Comparison of ENCODE assay signal across 1 cellular context in genomic region chrX:107627792-107628661, GRCh38.
TF ChIP-seq lines count a peak whose summit lies in the region.

TSS of gene PRPS1 (plus strand) at chrX:107628510. CDS start at chrX:107628629, 119 bp downstream.

TF ChIP-seq in H1, 55 proteins besides CTCF, POLR2A, EP300 and RAD21 (continued from another document):
- TF ChIP-seq E2F6 (IDR thresholded peaks at IDR 0.05) (peak; percentile 34; the same call in 1 of the 2 replicates), CEBPB (IDR thresholded peaks at IDR 0.05; ENCODE audit: low read depth, low read length) (peak; percentile 11; the same call in 1 of the 2 replicates), CREB1 (IDR thresholded peaks at IDR 0.05) (peak; percentile 63; the same call in 1 of the 2 replicates), MAX (IDR thresholded peaks at IDR 0.05) (no peak), TEAD4 (IDR thresholded peaks at IDR 0.05; ENCODE audit: low read depth, low read length) (peak; percentile 72), TBP (IDR thresholded peaks at IDR 0.05; ENCODE audit: low read depth, low read length) (peak; percentile 72), PHF8 (conservative IDR thresholded peaks at IDR 0.05; ENCODE audit: low read depth, low read length) (peak; percentile 61; the same call in 1 of the 2 replicates), SAP30 (IDR thresholded peaks at IDR 0.05; ENCODE audit: insufficient read depth, insufficient replicate concordance, low read length) (no peak), SP1 (IDR thresholded peaks at IDR 0.05; ENCODE audit: low read depth, low read length) (peak; percentile 58; the same call in 1 of the 2 replicates), BACH1 (IDR thresholded peaks at IDR 0.05; ENCODE audit: low read length) (no peak), SUZ12 (IDR thresholded peaks at IDR 0.05; ENCODE audit: low read length) (no peak), USF2 (IDR thresholded peaks at IDR 0.05; ENCODE audit: low read length) (no peak), SP2 (IDR thresholded peaks at IDR 0.05; ENCODE audit: low read length) (no peak), ASH2L (IDR thresholded peaks at IDR 0.05; ENCODE audit: low read length) (no peak), YY1 (IDR thresholded peaks at IDR 0.05; ENCODE audit: low read depth, low read length) (peak; percentile 91), TAF1 (IDR thresholded peaks at IDR 0.05; ENCODE audit: low read depth, low read length) (peak; percentile 74), EZH2 (IDR thresholded peaks at IDR 0.05; ENCODE audit: low read depth, low read length, severe bottlenecking) (no peak)
